In genomic region chr5:89282832-89283510, GRCh38 we compare ENCODE assay signal across 15 cellular contexts.
DNase-seq lines count a peak whose midpoint lies in the region; ATAC-seq lines count a peak whose summit lies in the region.
"Had no signal": no experiment of that assay in that cellular context is flagged by ENCODE, and none has a peak within 500 bp of the region (broad histone marks: within the 10 kb centered on the region; RNA-seq: fewer than 3 reads in every experiment).

No MANE protein-coding gene starts in this region.

- peak overlapping the region in 1 of 2 donors; percentile 7 for H3K4me3 Mint-ChIP-seq in stimulated activated naive B cell treated with anti-CD40 and anti-IgM and Interleukin-4, amounts not matched to agents 10 μg/mL and 1 μg/mL and 100 μg/mL, for 72 hours
- H3K4me3 Mint-ChIP-seq: neural crest cell had no signal

- peak; percentile 74 to 78 for ATAC-seq in stimulated activated naive B cell treated with anti-CD40 and anti-IgM and Interleukin-4, amounts not matched to agents 10 μg/mL and 1 μg/mL and 100 μg/mL, for 72 hours (replicated peaks)
- no peak for ATAC-seq in HG03342 (IDR thresholded peaks at IDR 0.05; ENCODE audit: unreplicated experiment)

- DNase-seq in DMS53 (lab: John Stamatoyannopoulos, UW), result peak; percentile 32
- DNase-seq in DMS53 treated with DMSO at 0.1 percent for 48 hours (lab: John Stamatoyannopoulos, UW; ENCODE audit: unreplicated experiment), result no peak
- DNase-seq in LHCN-M2 (ENCODE audit: low read depth), result peak; percentile 93
- DNase-seq in epithelial cell of prostate (ENCODE audit: low read depth, low spot score), result peak; percentile 59
- no peak for DNase-seq in stimulated activated naive B cell treated with anti-CD40 and anti-IgM and Interleukin-4, amounts not matched to agents 10 μg/mL and 1 μg/mL and 100 μg/mL, for 72 hours
- DNase-seq in NCI-H2107 treated with DMSO at 0.1 percent for 48 hours (lab: John Stamatoyannopoulos, UW; ENCODE audit: unreplicated experiment), result no peak
- no peak for DNase-seq in midbrain (lab: John Stamatoyannopoulos, UW)
- DNase-seq: activated CD8-positive, alpha-beta memory T cell treated with anti-CD3 and anti-CD28 coated beads, Interleukin-2, amount 50 U/mL, for 48 hours; NCI-H1048; NK-92 treated with Interleukin-12 subunit alpha and Interleukin-12 subunit beta, amount 100 ng/mL, for 24 hours; stimulated activated CD4-positive, alpha-beta T cell treated with anti-CD3 and anti-CD28 coated beads, Interleukin-2, amount 100 ng/mL, for 48 hours; T1000 had no signal

- H3K27me3 Mint-ChIP-seq in stimulated activated naive B cell treated with anti-CD40 and anti-IgM and Interleukin-4, amounts not matched to agents 10 μg/mL and 1 μg/mL and 100 μg/mL, for 72 hours, result no peaks in the 10 kb centered on the region

- peaks cover 49 to 78% of the 10 kb centered on the region in 2 donors for H3K4me1 Mint-ChIP-seq in stimulated activated naive B cell treated with anti-CD40 and anti-IgM and Interleukin-4, amounts not matched to agents 10 μg/mL and 1 μg/mL and 100 μg/mL, for 72 hours

- H3K36me3 Mint-ChIP-seq in stimulated activated naive B cell treated with anti-CD40 and anti-IgM and Interleukin-4, amounts not matched to agents 10 μg/mL and 1 μg/mL and 100 μg/mL, for 72 hours, result peaks cover 9 to 15% of the 10 kb centered on the region in 2 donors

- H3K27ac Mint-ChIP-seq in stimulated activated naive B cell treated with anti-CD40 and anti-IgM and Interleukin-4, amounts not matched to agents 10 μg/mL and 1 μg/mL and 100 μg/mL, for 72 hours, result peak overlapping the region; percentile 16

- H3K27ac ChIP-seq in epithelial cell of prostate, result peak overlapping the region; percentile 74
- H3K27ac ChIP-seq: 22Rv1 had no signal

- peaks cover 7 to 9% of the 10 kb centered on the region in 2 donors for H3K9me3 Mint-ChIP-seq in stimulated activated naive B cell treated with anti-CD40 and anti-IgM and Interleukin-4, amounts not matched to agents 10 μg/mL and 1 μg/mL and 100 μg/mL, for 72 hours

Comparison
In these comparisons a context has a peak if more than half of its experiments do, and no peak if none do; other contexts are left out.
1. DNase-seq: peak in DMS53 (single experiment), LHCN-M2 (single experiment) and epithelial cell of prostate (single experiment); none in DMS53 treated with DMSO at 0.1 percent for 48 hours (single experiment), stimulated activated naive B cell treated with anti-CD40 and anti-IgM and Interleukin-4, amounts not matched to agents 10 μg/mL and 1 μg/mL and 100 μg/mL, for 72 hours (single experiment), NCI-H2107 treated with DMSO at 0.1 percent for 48 hours (single experiment) and midbrain (single experiment).